17 cellular contexts compared by ENCODE assay signal in the genomic region with DNA sequence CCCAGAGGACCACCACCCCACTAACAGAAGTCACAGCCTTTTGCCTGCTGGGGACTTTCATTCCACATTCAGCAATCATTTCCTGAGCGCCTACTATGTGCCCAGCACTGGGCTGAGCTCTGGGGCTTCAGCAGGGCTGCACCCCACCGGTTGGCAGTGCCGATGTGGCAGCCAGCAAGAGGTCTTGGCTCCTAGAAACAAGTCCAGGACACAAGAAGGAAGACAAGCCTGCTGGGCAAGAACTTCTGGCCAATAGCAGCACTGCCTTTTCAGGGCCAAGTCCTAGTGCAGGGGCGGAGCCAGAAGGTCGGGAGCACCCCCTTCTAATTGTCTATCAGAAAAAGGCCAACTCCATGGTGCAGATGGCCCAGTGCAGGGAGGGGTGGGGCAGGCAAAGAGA. TPM values are rescaled to one million over a fixed set of nuclear protein-coding genes. Genes with fewer than 3 reads are reported as not detected.
DNase-seq lines count a peak whose midpoint lies in the region; ATAC-seq and TF ChIP-seq lines count a peak whose summit lies in the region.
"Had no signal": no experiment of that assay in that cellular context is flagged by ENCODE, and none has a peak within 500 bp of the region (broad histone marks: within the 10 kb centered on the region; RNA-seq: fewer than 3 reads in every experiment).

No MANE protein-coding gene starts in this region.

- no peak overlapping the region for H3K27ac Mint-ChIP-seq in activated CD4-positive, alpha-beta T cell treated with anti-CD3 and anti-CD28 coated beads, Interleukin-2, amount 10 ng/mL, durations not matched to agents 24 days and 14 days

- H3K4me1 ChIP-seq in colonic mucosa (peaks cover 8% of the 10 kb centered on the region), mucosa of rectum (ENCODE audit: control insufficient read depth in 2 of 2, insufficient read depth in 2 of 2, low read length in 2 of 2) (peaks cover 40 to 73% of the 10 kb centered on the region in 2 donors)

- no peak for ATAC-seq in HG02610 (IDR thresholded peaks at IDR 0.05; ENCODE audit: unreplicated experiment)

- in situ Hi-C loops in ACHN (cut with HindIII; ENCODE audit: low pct_ligation_motif_present, low pct_unique_long_range_greater_than_20kb, low sequenced_read_pairs): no loop called here

- peaks cover 9% of the 10 kb centered on the region for H3K4me1 Mint-ChIP-seq in activated CD4-positive, alpha-beta T cell treated with anti-CD3 and anti-CD28 coated beads, Interleukin-2, amount 10 ng/mL, durations not matched to agents 24 days and 14 days

- H3K27ac ChIP-seq in colonic mucosa (peak overlapping the region; percentile 61), mucosa of rectum (ENCODE audit: low read depth in 2 of 2, low read length in 2 of 2) (peak overlapping the region; percentile 69 to 94)
- H3K27ac ChIP-seq: 22Rv1, KMS-11, RWPE1, SJCRH30 had no signal

- DNase-seq in 8988T (peak; percentile 11), NCI-H69 (lab: John Stamatoyannopoulos, UW) (peak; percentile 13), colonic mucosa (peak; percentile 95), middle frontal gyrus (ENCODE audit: extremely low spot score, low spot score) (no peak), ACHN (no peak)
- DNase-seq in activated CD4-positive, alpha-beta T cell treated with anti-CD3 and anti-CD28 coated beads, Interleukin-2, amount 10 ng/mL, durations not matched to agents 24 days and 14 days: no peak
- DNase-seq: C1 segment of cervical spinal cord, NCI-H1417, NCI-H1930, NCI-H2171 treated with DMSO at 0.1 percent for 48 hours, NCI-H510A, SJCRH30 had no signal

- H3K9me3 ChIP-seq in colonic mucosa (no peaks in the 10 kb centered on the region), mucosa of rectum (ENCODE audit: control insufficient read depth in 2 of 2, low read length in 2 of 2) (no peaks in the 10 kb centered on the region)
- H3K9me3 ChIP-seq: SJCRH30 had no signal

- intact Hi-C loops in colonic mucosa (cut with DNase I): no loop called here
- intact Hi-C loops in activated CD4-positive, alpha-beta T cell treated with anti-CD3 and anti-CD28 coated beads, Interleukin-2, amount 10 ng/mL, durations not matched to agents 24 days and 14 days (cut with micrococcal nuclease): no loop called here

- H3K36me3 Mint-ChIP-seq in activated CD4-positive, alpha-beta T cell treated with anti-CD3 and anti-CD28 coated beads, Interleukin-2, amount 10 ng/mL, durations not matched to agents 24 days and 14 days (ENCODE audit: low read depth): peaks cover 2% of the 10 kb centered on the region

- H3K36me3 ChIP-seq in colonic mucosa (no peaks in the 10 kb centered on the region), mucosa of rectum (ENCODE audit: control insufficient read depth in 2 of 2, insufficient read depth in 2 of 2, low read length in 2 of 2) (peaks cover 2 to 7% of the 10 kb centered on the region in 2 donors)
- H3K36me3 ChIP-seq: SJCRH30 had no signal

- no peaks in the 10 kb centered on the region for H3K9me3 Mint-ChIP-seq in activated CD4-positive, alpha-beta T cell treated with anti-CD3 and anti-CD28 coated beads, Interleukin-2, amount 10 ng/mL, durations not matched to agents 24 days and 14 days

- H3K4me3 ChIP-seq in colonic mucosa (peak overlapping the region; percentile 23), mucosa of rectum (ENCODE audit: low read length in 2 of 2) (peak overlapping the region; percentile 63 to 74)
- H3K4me3 ChIP-seq: SJCRH30 had no signal

- peaks cover 97% of the 10 kb centered on the region for H3K27me3 Mint-ChIP-seq in activated CD4-positive, alpha-beta T cell treated with anti-CD3 and anti-CD28 coated beads, Interleukin-2, amount 10 ng/mL, durations not matched to agents 24 days and 14 days

- no peak for TF ChIP-seq CTCF in colonic mucosa (IDR thresholded peaks at IDR 0.05)

- H3K27me3 ChIP-seq in colonic mucosa (peaks cover 20% of the 10 kb centered on the region), mucosa of rectum (ENCODE audit: control insufficient read depth in 2 of 2, insufficient read depth in 2 of 2, low read length in 2 of 2) (peaks cover 6 to 31% of the 10 kb centered on the region in 2 donors)

- no peak overlapping the region for H3K4me3 Mint-ChIP-seq in activated CD4-positive, alpha-beta T cell treated with anti-CD3 and anti-CD28 coated beads, Interleukin-2, amount 10 ng/mL, durations not matched to agents 24 days and 14 days

- H3K9ac ChIP-seq in colonic mucosa (ENCODE audit: low read depth in 2 of 2, low read length in 2 of 2) (peak overlapping the region; percentile 33 to 87), mucosa of rectum (ENCODE audit: low read depth in 1 of 2, low read length in 2 of 2) (peak overlapping the region; percentile 68 to 86)
- H3K9ac ChIP-seq: KMS-11 had no signal

RNA-seq across cellular contexts. Expression of gene HOXB9, which starts 13.0 kb away (rescaled TPM):
- total RNA-seq in colonic mucosa: 10 to 100 TPM; 37.1 to 73.9 TPM
- total RNA-seq in activated CD4-positive, alpha-beta T cell treated with anti-CD3 and anti-CD28 coated beads, Interleukin-2, amount 10 ng/mL, durations not matched to agents 24 days and 14 days: 0.21 and 0.30 TPM in 2 replicates

RNA-seq across cellular contexts. Expression of gene HOXB8, which starts 24.0 kb away (rescaled TPM):
- 1 to 10 TPM; 4.2 to 7.4 TPM for total RNA-seq in colonic mucosa
- total RNA-seq in activated CD4-positive, alpha-beta T cell treated with anti-CD3 and anti-CD28 coated beads, Interleukin-2, amount 10 ng/mL, durations not matched to agents 24 days and 14 days: not detected in 2 replicates

RNA-seq across cellular contexts. Expression of gene HOXB7, which starts 28.3 kb away (rescaled TPM):
- 10 to 100 TPM; 25.9 to 31.4 TPM for total RNA-seq in colonic mucosa
- total RNA-seq in activated CD4-positive, alpha-beta T cell treated with anti-CD3 and anti-CD28 coated beads, Interleukin-2, amount 10 ng/mL, durations not matched to agents 24 days and 14 days: 0.30 and 0.36 TPM in 2 replicates

RNA-seq across cellular contexts. Expression of gene HOXB6, which starts 34.4 kb away (rescaled TPM):
- total RNA-seq in colonic mucosa: 10 to 100 TPM; 30.0 to 71.0 TPM
- 0.33 and 0.36 TPM in 2 replicates for total RNA-seq in activated CD4-positive, alpha-beta T cell treated with anti-CD3 and anti-CD28 coated beads, Interleukin-2, amount 10 ng/mL, durations not matched to agents 24 days and 14 days

RNA-seq across cellular contexts. Expression of gene HOXB5, which starts 45.6 kb away (rescaled TPM):
- 10 to 100 TPM; 11.0 to 22.7 TPM for total RNA-seq in colonic mucosa
- total RNA-seq in activated CD4-positive, alpha-beta T cell treated with anti-CD3 and anti-CD28 coated beads, Interleukin-2, amount 10 ng/mL, durations not matched to agents 24 days and 14 days: not detected in 2 replicates

Comparison
In these comparisons a context has a peak if more than half of its experiments do, and no peak if none do; other contexts are left out.
1. DNase-seq: peak in 8988T (single experiment), NCI-H69 (single experiment) and colonic mucosa (single experiment); none in activated CD4-positive, alpha-beta T cell treated with anti-CD3 and anti-CD28 coated beads, Interleukin-2, amount 10 ng/mL, durations not matched to agents 24 days and 14 days (single experiment), middle frontal gyrus (single experiment) and ACHN (single experiment).
2. RNA of gene HOXB9, which starts 13.0 kb away (total RNA-seq): 37.1 to 73.9 TPM in colonic mucosa; 0.21 to 0.30 TPM in activated CD4-positive, alpha-beta T cell treated with anti-CD3 and anti-CD28 coated beads, Interleukin-2, amount 10 ng/mL, durations not matched to agents 24 days and 14 days; every median in the first group is over 10 times any median in the second.
3. RNA of gene HOXB7, which starts 28.3 kb away (total RNA-seq): 25.9 to 31.4 TPM in colonic mucosa; 0.30 to 0.36 TPM in activated CD4-positive, alpha-beta T cell treated with anti-CD3 and anti-CD28 coated beads, Interleukin-2, amount 10 ng/mL, durations not matched to agents 24 days and 14 days; every median in the first group is over 10 times any median in the second.